Comparison of ENCODE assay signal across 21 cellular contexts in the genomic region with DNA sequence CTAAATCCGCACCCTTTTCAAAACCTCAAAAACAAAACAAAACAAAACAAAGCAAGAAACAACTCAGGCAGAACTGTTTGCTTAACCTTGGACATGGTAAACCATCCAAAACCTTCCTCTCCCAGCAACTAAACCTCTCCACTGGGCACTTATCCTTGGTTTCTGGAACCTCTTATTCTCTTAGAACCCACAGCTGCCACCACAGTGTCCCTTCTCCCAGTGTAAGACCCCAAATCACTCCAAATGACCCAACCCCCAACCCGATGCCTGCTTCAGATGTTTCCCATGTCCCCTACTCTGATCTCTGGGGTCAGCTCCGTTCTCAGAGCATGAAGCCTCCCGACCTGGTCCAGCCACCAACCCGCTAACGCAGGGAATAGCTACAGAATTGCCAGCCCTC. TPM values are rescaled to one million over a fixed set of nuclear protein-coding genes. Genes with fewer than 3 reads are reported as not detected.
DNase-seq lines count a peak whose midpoint lies in the region; TF ChIP-seq lines count a peak whose summit lies in the region.
"Had no signal": no experiment of that assay in that cellular context is flagged by ENCODE, and none has a peak within 500 bp of the region (broad histone marks: within the 10 kb centered on the region; RNA-seq: fewer than 3 reads in every experiment).

No MANE protein-coding gene starts in this region.

- DNase-seq in left kidney (ENCODE audit: low read depth, low spot score) = peak; percentile 25
- no peak for DNase-seq in HAP-1 (ENCODE audit: low spot score in 2 of 2)
- DNase-seq in suprapubic skin (ENCODE audit: low spot score in 2 of 2) = no peak
- DNase-seq in ecto neural progenitor cell (ENCODE audit: low spot score) = no peak
- DNase-seq: 8988T; ACHN; AML-193; BE2C; CD4-positive, alpha-beta T cell; CD8-positive, alpha-beta memory T cell; DMS 273 treated with DMSO at 0.1 percent for 48 hours; DMS79; EL; GDM1; GM23248; H7 had no signal

- peaks cover 24% of the 10 kb centered on the region for H3K27me3 ChIP-seq in HAP-1 (ENCODE audit: low read depth)
- peaks cover 73% of the 10 kb centered on the region for H3K27me3 ChIP-seq in suprapubic skin

- no peak for TF ChIP-seq POLR2A in suprapubic skin (IDR thresholded peaks at IDR 0.05)

- WGBS in suprapubic skin = 68% methylated on average over 6 of the region's 6 CpGs

- H3K36me3 ChIP-seq in HAP-1 (replicated peaks) (no peaks in the 10 kb centered on the region), suprapubic skin (no peaks in the 10 kb centered on the region)
- H3K36me3 ChIP-seq: BE2C had no signal

- H3K4me1 ChIP-seq in HAP-1 (no peaks in the 10 kb centered on the region), suprapubic skin (no peaks in the 10 kb centered on the region)
- H3K4me1 ChIP-seq: A549 had no signal

- in situ Hi-C loops in HAP-1 (cut with MboI; ENCODE audit: low sequenced_read_pairs) = no loop called here

- H3K4me3 ChIP-seq in HAP-1 (no peak overlapping the region), suprapubic skin (no peak overlapping the region)
- H3K4me3 ChIP-seq: A549, GM12878, GM23248 had no signal

- TF ChIP-seq EP300 in suprapubic skin (IDR thresholded peaks at IDR 0.05) = no peak

- TF ChIP-seq CTCF in 22Rv1 (IDR thresholded peaks at IDR 0.05) = no peak
- no peak for TF ChIP-seq CTCF in C4-2B (conservative IDR thresholded peaks at IDR 0.05)
- no peak for TF ChIP-seq CTCF in suprapubic skin (IDR thresholded peaks at IDR 0.05)

- H3K9me3 ChIP-seq in HAP-1 = no peaks in the 10 kb centered on the region
- H3K9me3 ChIP-seq in suprapubic skin = no peaks in the 10 kb centered on the region
- H3K9me3 ChIP-seq: BE2C had no signal

- H3K27ac ChIP-seq in 22Rv1 (peak overlapping the region; percentile 100), C4-2B (peak overlapping the region; percentile 100), suprapubic skin (no peak overlapping the region)
- H3K27ac ChIP-seq: A549, GM23248 had no signal

RNA-seq across cellular contexts. Expression of a gene that starts 0.9 kb away (rescaled TPM):
- not detected for total RNA-seq in suprapubic skin
- total RNA-seq: CD4-positive, alpha-beta T cell; CD8-positive, alpha-beta memory T cell; GM23248; H1; H7 had no signal

RNA-seq across cellular contexts. Expression of a gene that starts 19.5 kb away (rescaled TPM):
- 1 to 10 TPM in 1 of 4 donors, under 1 TPM in 3; 0.24 to 1.9 (median 0.67) TPM for total RNA-seq in suprapubic skin
- total RNA-seq: CD4-positive, alpha-beta T cell; CD8-positive, alpha-beta memory T cell; GM12878; GM23248; H1; H7 had no signal

RNA-seq across cellular contexts. Expression of a gene that starts 37.0 kb away (rescaled TPM):
- 1 to 10 TPM in 1 of 4 donors, under 1 TPM in 1, not detected in 2; 0.83 to 1.6 TPM for total RNA-seq in suprapubic skin
- total RNA-seq: CD4-positive, alpha-beta T cell; CD8-positive, alpha-beta memory T cell; GM12878; GM23248; H1; H7 had no signal

RNA-seq across cellular contexts. Expression of a gene that starts 40.8 kb away (rescaled TPM):
- total RNA-seq in suprapubic skin = not detected
- total RNA-seq: CD4-positive, alpha-beta T cell; CD8-positive, alpha-beta memory T cell; GM12878; GM23248; H1; H7 had no signal

RNA-seq across cellular contexts. Expression of a gene that starts 50.6 kb away (rescaled TPM):
- 10 to 100 TPM; 34.3 to 58.3 (median 40.5) TPM for total RNA-seq in suprapubic skin
- total RNA-seq: CD4-positive, alpha-beta T cell; GM23248; H7 had no signal
